In the genomic region with DNA sequence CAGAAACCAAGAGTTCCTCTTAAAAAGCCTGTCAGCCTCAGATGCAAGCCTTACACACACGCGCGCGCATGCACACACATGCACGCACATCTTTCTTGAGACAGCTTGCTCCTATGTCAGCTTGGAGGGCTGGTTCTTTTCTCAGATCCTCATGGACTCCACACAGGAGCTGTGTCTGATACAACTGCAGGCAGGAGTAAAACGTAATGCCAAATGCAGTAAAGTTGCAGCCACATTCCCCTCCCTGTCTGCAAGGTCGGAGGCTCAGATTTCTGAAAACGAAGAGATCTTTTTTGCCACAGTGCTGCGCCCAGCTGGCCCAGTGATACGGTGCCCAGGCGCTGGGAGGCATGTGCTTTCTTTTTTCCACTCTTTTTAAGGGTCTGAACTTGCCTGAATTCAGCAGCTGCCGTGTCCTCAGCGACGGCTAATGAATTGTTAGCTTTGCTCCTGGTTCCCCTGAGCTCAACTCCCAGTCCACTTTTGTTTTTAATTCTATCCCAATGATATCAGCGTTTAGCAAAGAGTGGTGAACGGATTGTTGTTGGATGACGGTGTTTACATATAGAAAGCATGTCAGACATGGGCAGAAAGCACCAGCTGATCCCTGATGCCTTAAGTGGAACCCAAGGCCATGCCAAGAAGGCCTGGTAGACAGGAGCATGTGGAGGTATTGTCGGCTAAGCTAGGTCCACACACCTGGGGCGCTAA, we compare ENCODE assay signal across 1 cellular context.
TF ChIP-seq lines count a peak whose summit lies in the region.

No MANE protein-coding gene starts in this region.

TF ChIP-seq in GM23338, 12 proteins besides CTCF, POLR2A, EP300 and RAD21 (continued from another document):
- TF ChIP-seq, protein P1, sequence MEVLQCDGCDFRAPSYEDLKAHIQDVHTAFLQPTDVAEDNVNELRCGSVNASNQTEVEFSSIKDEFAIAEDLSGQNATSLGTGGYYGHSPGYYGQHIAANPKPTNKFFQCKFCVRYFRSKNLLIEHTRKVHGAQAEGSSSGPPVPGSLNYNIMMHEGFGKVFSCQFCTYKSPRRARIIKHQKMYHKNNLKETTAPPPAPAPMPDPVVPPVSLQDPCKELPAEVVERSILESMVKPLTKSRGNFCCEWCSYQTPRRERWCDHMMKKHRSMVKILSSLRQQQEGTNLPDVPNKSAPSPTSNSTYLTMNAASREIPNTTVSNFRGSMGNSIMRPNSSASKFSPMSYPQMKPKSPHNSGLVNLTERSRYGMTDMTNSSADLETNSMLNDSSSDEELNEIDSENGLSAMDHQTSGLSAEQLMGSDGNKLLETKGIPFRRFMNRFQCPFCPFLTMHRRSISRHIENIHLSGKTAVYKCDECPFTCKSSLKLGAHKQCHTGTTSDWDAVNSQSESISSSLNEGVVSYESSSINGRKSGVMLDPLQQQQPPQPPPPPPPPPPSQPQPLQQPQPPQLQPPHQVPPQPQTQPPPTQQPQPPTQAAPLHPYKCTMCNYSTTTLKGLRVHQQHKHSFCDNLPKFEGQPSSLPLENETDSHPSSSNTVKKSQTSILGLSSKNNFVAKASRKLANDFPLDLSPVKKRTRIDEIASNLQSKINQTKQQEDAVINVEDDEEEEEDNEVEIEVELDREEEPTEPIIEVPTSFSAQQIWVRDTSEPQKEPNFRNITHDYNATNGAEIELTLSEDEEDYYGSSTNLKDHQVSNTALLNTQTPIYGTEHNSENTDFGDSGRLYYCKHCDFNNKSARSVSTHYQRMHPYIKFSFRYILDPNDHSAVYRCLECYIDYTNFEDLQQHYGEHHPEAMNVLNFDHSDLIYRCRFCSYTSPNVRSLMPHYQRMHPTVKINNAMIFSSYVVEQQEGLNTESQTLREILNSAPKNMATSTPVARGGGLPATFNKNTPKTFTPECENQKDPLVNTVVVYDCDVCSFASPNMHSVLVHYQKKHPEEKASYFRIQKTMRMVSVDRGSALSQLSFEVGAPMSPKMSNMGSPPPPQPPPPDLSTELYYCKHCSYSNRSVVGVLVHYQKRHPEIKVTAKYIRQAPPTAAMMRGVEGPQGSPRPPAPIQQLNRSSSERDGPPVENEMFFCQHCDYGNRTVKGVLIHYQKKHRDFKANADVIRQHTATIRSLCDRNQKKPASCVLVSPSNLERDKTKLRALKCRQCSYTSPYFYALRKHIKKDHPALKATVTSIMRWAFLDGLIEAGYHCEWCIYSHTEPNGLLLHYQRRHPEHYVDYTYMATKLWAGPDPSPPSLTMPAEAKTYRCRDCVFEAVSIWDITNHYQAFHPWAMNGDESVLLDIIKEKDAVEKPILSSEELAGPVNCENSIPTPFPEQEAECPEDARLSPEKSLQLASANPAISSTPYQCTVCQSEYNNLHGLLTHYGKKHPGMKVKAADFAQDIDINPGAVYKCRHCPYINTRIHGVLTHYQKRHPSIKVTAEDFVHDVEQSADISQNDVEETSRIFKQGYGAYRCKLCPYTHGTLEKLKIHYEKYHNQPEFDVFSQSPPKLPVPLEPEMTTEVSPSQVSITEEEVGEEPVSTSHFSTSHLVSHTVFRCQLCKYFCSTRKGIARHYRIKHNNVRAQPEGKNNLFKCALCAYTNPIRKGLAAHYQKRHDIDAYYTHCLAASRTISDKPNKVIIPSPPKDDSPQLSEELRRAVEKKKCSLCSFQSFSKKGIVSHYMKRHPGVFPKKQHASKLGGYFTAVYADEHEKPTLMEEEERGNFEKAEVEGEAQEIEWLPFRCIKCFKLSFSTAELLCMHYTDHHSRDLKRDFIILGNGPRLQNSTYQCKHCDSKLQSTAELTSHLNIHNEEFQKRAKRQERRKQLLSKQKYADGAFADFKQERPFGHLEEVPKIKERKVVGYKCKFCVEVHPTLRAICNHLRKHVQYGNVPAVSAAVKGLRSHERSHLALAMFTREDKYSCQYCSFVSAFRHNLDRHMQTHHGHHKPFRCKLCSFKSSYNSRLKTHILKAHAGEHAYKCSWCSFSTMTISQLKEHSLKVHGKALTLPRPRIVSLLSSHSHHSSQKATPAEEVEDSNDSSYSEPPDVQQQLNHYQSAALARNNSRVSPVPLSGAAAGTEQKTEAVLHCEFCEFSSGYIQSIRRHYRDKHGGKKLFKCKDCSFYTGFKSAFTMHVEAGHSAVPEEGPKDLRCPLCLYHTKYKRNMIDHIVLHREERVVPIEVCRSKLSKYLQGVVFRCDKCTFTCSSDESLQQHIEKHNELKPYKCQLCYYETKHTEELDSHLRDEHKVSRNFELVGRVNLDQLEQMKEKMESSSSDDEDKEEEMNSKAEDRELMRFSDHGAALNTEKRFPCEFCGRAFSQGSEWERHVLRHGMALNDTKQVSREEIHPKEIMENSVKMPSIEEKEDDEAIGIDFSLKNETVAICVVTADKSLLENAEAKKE (CRISPR knock-in tag; IDR thresholded peaks at IDR 0.05) = no peak
- TF ChIP-seq CREB1 (CRISPR knock-in tag; IDR thresholded peaks at IDR 0.05; ENCODE audit: low read depth) = no peak
- no peak for TF ChIP-seq ZNF331 (CRISPR knock-in tag; IDR thresholded peaks at IDR 0.05; ENCODE audit: low read depth)
- no peak for TF ChIP-seq STAT1 (IDR thresholded peaks at IDR 0.05; ENCODE audit: unreplicated experiment)
- no peak for TF ChIP-seq JUNB (IDR thresholded peaks at IDR 0.05; ENCODE audit: unreplicated experiment)
- no peak for TF ChIP-seq ZNF114 (CRISPR knock-in tag; IDR thresholded peaks at IDR 0.05)
- TF ChIP-seq EZH2 (IDR thresholded peaks at IDR 0.05; ENCODE audit: low read depth, unreplicated experiment) = no peak
- TF ChIP-seq NANOG (IDR thresholded peaks at IDR 0.05; ENCODE audit: borderline replicate concordance) = no peak
- TF ChIP-seq, protein P2, sequence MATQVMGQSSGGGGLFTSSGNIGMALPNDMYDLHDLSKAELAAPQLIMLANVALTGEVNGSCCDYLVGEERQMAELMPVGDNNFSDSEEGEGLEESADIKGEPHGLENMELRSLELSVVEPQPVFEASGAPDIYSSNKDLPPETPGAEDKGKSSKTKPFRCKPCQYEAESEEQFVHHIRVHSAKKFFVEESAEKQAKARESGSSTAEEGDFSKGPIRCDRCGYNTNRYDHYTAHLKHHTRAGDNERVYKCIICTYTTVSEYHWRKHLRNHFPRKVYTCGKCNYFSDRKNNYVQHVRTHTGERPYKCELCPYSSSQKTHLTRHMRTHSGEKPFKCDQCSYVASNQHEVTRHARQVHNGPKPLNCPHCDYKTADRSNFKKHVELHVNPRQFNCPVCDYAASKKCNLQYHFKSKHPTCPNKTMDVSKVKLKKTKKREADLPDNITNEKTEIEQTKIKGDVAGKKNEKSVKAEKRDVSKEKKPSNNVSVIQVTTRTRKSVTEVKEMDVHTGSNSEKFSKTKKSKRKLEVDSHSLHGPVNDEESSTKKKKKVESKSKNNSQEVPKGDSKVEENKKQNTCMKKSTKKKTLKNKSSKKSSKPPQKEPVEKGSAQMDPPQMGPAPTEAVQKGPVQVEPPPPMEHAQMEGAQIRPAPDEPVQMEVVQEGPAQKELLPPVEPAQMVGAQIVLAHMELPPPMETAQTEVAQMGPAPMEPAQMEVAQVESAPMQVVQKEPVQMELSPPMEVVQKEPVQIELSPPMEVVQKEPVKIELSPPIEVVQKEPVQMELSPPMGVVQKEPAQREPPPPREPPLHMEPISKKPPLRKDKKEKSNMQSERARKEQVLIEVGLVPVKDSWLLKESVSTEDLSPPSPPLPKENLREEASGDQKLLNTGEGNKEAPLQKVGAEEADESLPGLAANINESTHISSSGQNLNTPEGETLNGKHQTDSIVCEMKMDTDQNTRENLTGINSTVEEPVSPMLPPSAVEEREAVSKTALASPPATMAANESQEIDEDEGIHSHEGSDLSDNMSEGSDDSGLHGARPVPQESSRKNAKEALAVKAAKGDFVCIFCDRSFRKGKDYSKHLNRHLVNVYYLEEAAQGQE (IDR thresholded peaks at IDR 0.05; ENCODE audit: unreplicated experiment) = no peak
TF ChIP-seq in GM23338: peak in this region for 0.
